In the genomic region with DNA sequence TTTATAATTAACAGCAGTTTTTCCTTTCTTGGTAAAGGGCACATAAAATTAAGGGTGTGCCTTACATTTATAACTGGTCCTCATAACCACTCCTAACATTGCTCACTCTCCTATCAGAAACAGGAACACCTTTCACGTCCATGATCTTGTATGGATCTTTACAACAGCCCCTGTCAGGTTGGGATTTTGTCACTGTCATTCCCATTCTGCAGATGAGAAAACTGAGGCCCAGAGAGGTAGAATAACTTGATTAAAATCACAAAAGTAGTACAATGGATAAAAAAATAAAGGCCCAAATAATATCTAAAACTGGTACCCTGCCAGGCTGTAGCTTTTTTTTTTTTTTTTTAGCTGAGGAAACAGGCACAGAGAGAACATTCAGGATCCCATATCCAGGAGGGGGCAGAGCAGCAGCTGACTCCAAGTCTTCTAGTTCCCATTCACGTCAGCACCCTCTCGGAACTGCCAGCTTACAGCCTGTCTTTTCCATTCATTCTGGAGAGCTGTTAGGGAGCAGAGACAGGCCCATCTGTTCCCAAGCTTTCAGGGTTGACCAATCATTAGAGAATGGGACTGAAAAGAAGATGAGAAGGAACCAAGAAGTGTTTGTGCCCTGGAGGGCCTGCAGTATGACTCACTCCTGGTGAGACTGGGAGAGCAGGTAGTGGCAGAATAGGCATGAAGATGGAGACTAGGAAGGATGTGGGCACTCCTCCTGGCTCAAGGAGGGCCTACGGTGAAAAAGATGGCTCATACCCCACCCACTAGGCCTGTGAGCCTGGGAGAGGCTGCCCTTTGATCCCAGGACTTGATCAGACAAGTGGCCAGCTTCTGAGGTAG, we compare ENCODE assay signal across 9 cellular contexts. TPM values are rescaled to one million over a fixed set of nuclear protein-coding genes. Genes with fewer than 3 reads are reported as not detected.
A peak's percentile ranks its signal among the peaks of the same experiment; 100 is the strongest.
DNase-seq lines count a peak whose midpoint lies in the region; ATAC-seq and TF ChIP-seq lines count a peak whose summit lies in the region.
"Had no signal": no experiment of that assay in that cellular context is flagged by ENCODE, and none has a peak within 500 bp of the region (broad histone marks: within the 10 kb centered on the region; RNA-seq: fewer than 3 reads in every experiment).

No MANE protein-coding gene starts in this region.

- H3K4me3 ChIP-seq in fibroblast of the aortic adventitia (ENCODE audit: low read depth, low read length): no peak overlapping the region

- DNase-seq in DMS53 (lab: John Stamatoyannopoulos, UW) (peak; percentile 19), DMS53 treated with DMSO at 0.1 percent for 48 hours (lab: John Stamatoyannopoulos, UW; ENCODE audit: unreplicated experiment) (no peak), SW480 (ENCODE audit: low spot score) (peak; percentile 52), fibroblast of the aortic adventitia (ENCODE audit: low read depth) (peak; percentile 20), pons (ENCODE audit: low spot score) (peak; percentile 45)
- DNase-seq: endodermal cell had no signal

- ATAC-seq in HG02642 (IDR thresholded peaks at IDR 0.05; ENCODE audit: poor library complexity, unreplicated experiment) (no peak), GM21447 (IDR thresholded peaks at IDR 0.05; ENCODE audit: unreplicated experiment) (no peak), HG02973 (IDR thresholded peaks at IDR 0.05; ENCODE audit: unreplicated experiment) (no peak)

- peak; percentile 8 for TF ChIP-seq CTCF in fibroblast of the aortic adventitia (IDR thresholded peaks at IDR 0.05; ENCODE audit: insufficient read depth, low read length)

RNA-seq across cellular contexts. Expression of a gene that starts 7.3 kb away (rescaled TPM):
- 5.1 and 8.5 TPM in 2 replicates for total RNA-seq in fibroblast of the aortic adventitia (ENCODE audit: low replicate concordance)

RNA-seq across cellular contexts. Expression of a gene that starts 20.3 kb away (rescaled TPM):
- 0.09 TPM in 1 of 2 replicates, not detected in the other for total RNA-seq in fibroblast of the aortic adventitia (ENCODE audit: low replicate concordance)

RNA-seq across cellular contexts. Expression of a gene that starts 57.7 kb away (rescaled TPM):
- total RNA-seq in fibroblast of the aortic adventitia (ENCODE audit: low replicate concordance): not detected in 2 replicates
- total RNA-seq: endodermal cell had no signal
